10 cellular contexts compared by ENCODE assay signal in genomic region chr18:42719221-42719620, GRCh38.
"Had no signal": no experiment of that assay in that cellular context is flagged by ENCODE, and none has a peak within 500 bp of the region (broad histone marks: within the 10 kb centered on the region; RNA-seq: fewer than 3 reads in every experiment).

No MANE protein-coding gene starts in this region.

- H3K36me3 ChIP-seq: sigmoid colon had no signal

- H3K27me3 ChIP-seq: sigmoid colon had no signal

- H3K4me1 ChIP-seq: psoas muscle, sigmoid colon had no signal

- H3K4me3 ChIP-seq: psoas muscle, sigmoid colon had no signal

- DNase-seq: activated effector memory CD4-positive, alpha-beta T cell treated with anti-CD3 and anti-CD28 coated beads, Interleukin-2, amount 50 U/mL, for 16 hours; activated naive CD8-positive, alpha-beta T cell treated with anti-CD3 and anti-CD28 coated beads for 36 hours; activated T-cell treated with anti-CD3 and anti-CD28 coated beads, Interleukin-2, amount 50 U/mL, for 4 hours; foreskin melanocyte; islet precursor cell; left ventricle myocardium superior; nephron progenitor cell; psoas muscle; sigmoid colon; stimulated activated naive CD4-positive, alpha-beta T cell had no signal

- H3K27ac ChIP-seq: psoas muscle, sigmoid colon had no signal
